9 cellular contexts compared by ENCODE assay signal in the genomic region with DNA sequence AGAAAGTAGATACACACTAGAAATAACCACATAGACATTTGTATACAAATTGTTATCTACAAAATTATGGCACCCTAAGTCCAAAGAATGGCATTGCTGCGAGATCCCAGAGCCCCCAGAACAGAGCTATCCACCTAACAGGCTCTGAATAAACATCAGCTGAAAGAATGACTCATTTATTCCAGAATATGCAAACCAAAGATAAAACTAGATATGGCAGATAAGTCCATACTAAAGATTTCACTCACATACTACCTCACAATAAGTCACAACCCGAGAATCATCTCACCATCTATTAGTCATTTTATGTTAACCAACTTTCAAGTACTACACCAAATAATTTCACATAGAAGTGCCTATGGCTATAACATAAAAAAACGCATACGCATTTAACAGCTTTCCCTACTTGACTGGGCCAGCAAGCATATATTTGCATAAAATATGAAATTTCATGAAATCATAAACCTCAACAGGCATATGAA. TPM values are rescaled to one million over a fixed set of nuclear protein-coding genes. Genes with fewer than 3 reads are reported as not detected.
DNase-seq lines count a peak whose midpoint lies in the region; ATAC-seq and TF ChIP-seq lines count a peak whose summit lies in the region.
"Had no signal": no experiment of that assay in that cellular context is flagged by ENCODE, and none has a peak within 500 bp of the region (broad histone marks: within the 10 kb centered on the region; RNA-seq: fewer than 3 reads in every experiment).

No MANE protein-coding gene starts in this region.

- peaks cover 29% of the 10 kb centered on the region for H3K36me3 ChIP-seq in MG63

- H3K27ac Mint-ChIP-seq in activated CD4-positive, alpha-beta T cell treated with anti-CD3 and anti-CD28 coated beads, Interleukin-2, amount 10 ng/mL, durations not matched to agents 24 days and 14 days = peak overlapping the region; percentile 89
- H3K27ac Mint-ChIP-seq in activated T-helper 17 cell treated with anti-CD3 and anti-CD28 coated beads, Interleukin-2, amount 50 U/mL, for 72 hours = peak overlapping the region; percentile 90

- intact Hi-C loops in activated CD4-positive, alpha-beta T cell treated with anti-CD3 and anti-CD28 coated beads, Interleukin-2, amount 10 ng/mL, durations not matched to agents 24 days and 14 days (cut with micrococcal nuclease) = loop anchor here (1.0 to 5.0 kb wide), 4 partner anchors 38 to 467 kb away; a partner anchor contains a TSS

- DNase-seq in activated CD4-positive, alpha-beta T cell treated with anti-CD3 and anti-CD28 coated beads, Interleukin-2, amount 10 ng/mL, durations not matched to agents 24 days and 14 days = no peak
- no peak for DNase-seq in activated CD4-positive, alpha-beta T cell treated with anti-CD3 and anti-CD28 coated beads, Interleukin-2, amount 50 U/mL, for 1 hour
- DNase-seq in omental fat pad (ENCODE audit: low spot score) (no peak), MG63 (no peak), OCI-M2 (lab: John Stamatoyannopoulos, UW; ENCODE audit: unreplicated experiment) (no peak), glomerular visceral epithelial cell (ENCODE audit: extremely low spot score) (no peak)
- DNase-seq: NCI-H524 had no signal

- TF ChIP-seq CTCF in omental fat pad (IDR thresholded peaks at IDR 0.05) = no peak

- no peaks in the 10 kb centered on the region for H3K27me3 ChIP-seq in MG63

- no peaks in the 10 kb centered on the region for H3K9me3 Mint-ChIP-seq in activated CD4-positive, alpha-beta T cell treated with anti-CD3 and anti-CD28 coated beads, Interleukin-2, amount 10 ng/mL, durations not matched to agents 24 days and 14 days
- H3K9me3 Mint-ChIP-seq in activated T-helper 17 cell treated with anti-CD3 and anti-CD28 coated beads, Interleukin-2, amount 50 U/mL, for 72 hours = no peaks in the 10 kb centered on the region

- peak; percentile 55 for ATAC-seq in HG03280 (IDR thresholded peaks at IDR 0.05; ENCODE audit: unreplicated experiment)
- ATAC-seq in activated T-helper 17 cell treated with anti-CD3 and anti-CD28 coated beads, Interleukin-2, amount 50 U/mL, for 72 hours (replicated peaks) = peak; percentile 99
- ATAC-seq in omental fat pad (ENCODE audit: low FRiP score) = peak; percentile 71

- H3K9me3 ChIP-seq in MG63 = no peaks in the 10 kb centered on the region

- H3K4me1 Mint-ChIP-seq in activated CD4-positive, alpha-beta T cell treated with anti-CD3 and anti-CD28 coated beads, Interleukin-2, amount 10 ng/mL, durations not matched to agents 24 days and 14 days = peaks cover 62% of the 10 kb centered on the region
- H3K4me1 Mint-ChIP-seq in activated T-helper 17 cell treated with anti-CD3 and anti-CD28 coated beads, Interleukin-2, amount 50 U/mL, for 72 hours = peaks cover 57% of the 10 kb centered on the region

- H3K4me3 ChIP-seq in MG63 = no peak overlapping the region

- H3K4me3 Mint-ChIP-seq in activated CD4-positive, alpha-beta T cell treated with anti-CD3 and anti-CD28 coated beads, Interleukin-2, amount 10 ng/mL, durations not matched to agents 24 days and 14 days = peak overlapping the region; percentile 74
- H3K4me3 Mint-ChIP-seq in activated T-helper 17 cell treated with anti-CD3 and anti-CD28 coated beads, Interleukin-2, amount 50 U/mL, for 72 hours = peak overlapping the region; percentile 81

- H3K36me3 Mint-ChIP-seq in activated CD4-positive, alpha-beta T cell treated with anti-CD3 and anti-CD28 coated beads, Interleukin-2, amount 10 ng/mL, durations not matched to agents 24 days and 14 days (ENCODE audit: low read depth) = peaks cover 71% of the 10 kb centered on the region
- peaks cover 86% of the 10 kb centered on the region for H3K36me3 Mint-ChIP-seq in activated T-helper 17 cell treated with anti-CD3 and anti-CD28 coated beads, Interleukin-2, amount 50 U/mL, for 72 hours (ENCODE audit: low read depth)

- H3K27me3 Mint-ChIP-seq in activated CD4-positive, alpha-beta T cell treated with anti-CD3 and anti-CD28 coated beads, Interleukin-2, amount 10 ng/mL, durations not matched to agents 24 days and 14 days = no peaks in the 10 kb centered on the region
- H3K27me3 Mint-ChIP-seq in activated T-helper 17 cell treated with anti-CD3 and anti-CD28 coated beads, Interleukin-2, amount 50 U/mL, for 72 hours = no peaks in the 10 kb centered on the region

RNA-seq across cellular contexts. Expression of a gene that starts 5.6 kb away (rescaled TPM):
- 113 and 116 TPM in 2 replicates for total RNA-seq in activated CD4-positive, alpha-beta T cell treated with anti-CD3 and anti-CD28 coated beads, Interleukin-2, amount 10 ng/mL, durations not matched to agents 24 days and 14 days
- total RNA-seq in activated T-helper 17 cell treated with anti-CD3 and anti-CD28 coated beads, Interleukin-2, amount 50 U/mL, for 72 hours = 10 to 100 TPM; 56.1 to 60.8 TPM
- 100 to 1,000 TPM; 101 to 233 (median 212) TPM for total RNA-seq in omental fat pad
- 124 and 135 TPM in 2 replicates for total RNA-seq in MG63 (2014; rRNA removed; shearing (Covaris generic); ENCODE audit: low replicate concordance)

RNA-seq across cellular contexts. Expression of a gene that starts 38.7 kb away (rescaled TPM):
- 42.5 and 50.8 TPM in 2 replicates for total RNA-seq in activated CD4-positive, alpha-beta T cell treated with anti-CD3 and anti-CD28 coated beads, Interleukin-2, amount 10 ng/mL, durations not matched to agents 24 days and 14 days
- 10 to 100 TPM; 68.0 to 73.3 TPM for total RNA-seq in activated T-helper 17 cell treated with anti-CD3 and anti-CD28 coated beads, Interleukin-2, amount 50 U/mL, for 72 hours
- total RNA-seq in omental fat pad = 1 to 10 TPM in 3 of 4 donors, under 1 TPM in 1; 0.94 to 7.6 (median 4.2) TPM
- total RNA-seq in MG63 (2014; rRNA removed; shearing (Covaris generic); ENCODE audit: low replicate concordance) = 53.7 and 266 TPM in 2 replicates

RNA-seq across cellular contexts. Expression of a gene that starts 53.2 kb away (rescaled TPM):
- 40.9 and 41.1 TPM in 2 replicates for total RNA-seq in activated CD4-positive, alpha-beta T cell treated with anti-CD3 and anti-CD28 coated beads, Interleukin-2, amount 10 ng/mL, durations not matched to agents 24 days and 14 days
- total RNA-seq in activated T-helper 17 cell treated with anti-CD3 and anti-CD28 coated beads, Interleukin-2, amount 50 U/mL, for 72 hours = 10 to 100 TPM; 22.8 to 34.8 TPM
- total RNA-seq in omental fat pad = 10 to 100 TPM; 44.0 to 92.7 (median 86.7) TPM
- 34.8 and 52.8 TPM in 2 replicates for total RNA-seq in MG63 (2014; rRNA removed; shearing (Covaris generic); ENCODE audit: low replicate concordance)
